Comparison of ENCODE assay signal across 21 cellular contexts in genomic region chr9:3971391-3972082, GRCh38.
DNase-seq lines count a peak whose midpoint lies in the region; ATAC-seq and TF ChIP-seq lines count a peak whose summit lies in the region.
"Had no signal": no experiment of that assay in that cellular context is flagged by ENCODE, and none has a peak within 500 bp of the region (broad histone marks: within the 10 kb centered on the region; RNA-seq: fewer than 3 reads in every experiment).

No MANE protein-coding gene starts in this region.

- WGBS in sigmoid colon, 2 donors, result 86 to 93% methylated on average over 7 of the region's 7 CpGs

- DNase-seq in NOMO-1 treated with DMSO at 0.1 percent for 48 hours (lab: John Stamatoyannopoulos, UW; ENCODE audit: unreplicated experiment) (peak; percentile 35), NOMO-1 treated with dmso at 0.1 percent for 144 hours (lab: John Stamatoyannopoulos, UW; ENCODE audit: unreplicated experiment) (no peak), M059J (ENCODE audit: low read depth) (peak; percentile 90), RPMI7951 (ENCODE audit: low read depth) (peak; percentile 17), foreskin keratinocyte (peak; percentile 26 to 41), NCI-H2081 treated with DMSO at 0.1 percent for 48 hours (lab: John Stamatoyannopoulos, UW) (no peak), HEK293T (ENCODE audit: extremely low spot score) (no peak), sigmoid colon (no peak)
- DNase-seq: CD8-positive, alpha-beta memory T cell; DND-41; GDM1; HCEC 1CT; KBM-7; NCI-H1105 treated with DMSO at 0.1 percent for 48 hours; NCI-H1694 treated with DMSO at 0.1 percent for 48 hours; Peyer's patch; Right ventricle myocardium superior had no signal

- peak; percentile 42 for ATAC-seq in foreskin keratinocyte
- ATAC-seq: GM12878 had no signal

- H3K27ac ChIP-seq in foreskin keratinocyte, result no peak overlapping the region
- no peak overlapping the region for H3K27ac ChIP-seq in sigmoid colon
- H3K27ac ChIP-seq: 22Rv1, BLaER1, HL-60, Peyer's patch had no signal

- no peak for TF ChIP-seq POLR2A in sigmoid colon (IDR thresholded peaks at IDR 0.05)

- CTCF ChIA-PET in HEK293T (lab: Yijun Ruan, JAX), result no interaction called here

- POLR2A ChIA-PET in HEK293T (lab: Yijun Ruan, JAX), result no interaction called here

- H3K36me3 ChIP-seq in sigmoid colon, result no peaks in the 10 kb centered on the region
- H3K36me3 ChIP-seq: BLaER1, Peyer's patch had no signal

- intact Hi-C loops in sigmoid colon (cut with DNase I), result no loop called here

- no peak for TF ChIP-seq CTCF in foreskin keratinocyte (conservative IDR thresholded peaks at IDR 0.05)
- TF ChIP-seq CTCF in sigmoid colon (IDR thresholded peaks at IDR 0.05), result no peak

- H3K27me3 ChIP-seq in foreskin keratinocyte, result no peaks in the 10 kb centered on the region
- no peaks in the 10 kb centered on the region for H3K27me3 ChIP-seq in sigmoid colon
- H3K27me3 ChIP-seq: BLaER1, Peyer's patch had no signal

- TF ChIP-seq EP300 in sigmoid colon (IDR thresholded peaks at IDR 0.05), result no peak

- H3K4me3 ChIP-seq in sigmoid colon, result no peak overlapping the region
- H3K4me3 ChIP-seq: BLaER1, GM12878, Peyer's patch had no signal

- H3K4me1 ChIP-seq in foreskin keratinocyte (no peaks in the 10 kb centered on the region), sigmoid colon (no peaks in the 10 kb centered on the region)
- H3K4me1 ChIP-seq: BLaER1, Peyer's patch had no signal

- no peaks in the 10 kb centered on the region for H3K9me3 ChIP-seq in sigmoid colon
- H3K9me3 ChIP-seq: BLaER1, Peyer's patch had no signal

TF ChIP-seq in HEK293T, 16 proteins besides CTCF, POLR2A, EP300 and RAD21:
- TF ChIP-seq SP1 (IDR thresholded peaks at IDR 0.05) (no peak), L3MBTL2 (conservative IDR thresholded peaks at IDR 0.05) (no peak), HDGF (IDR thresholded peaks at IDR 0.05; ENCODE audit: borderline replicate concordance) (no peak), ZNF384 (IDR thresholded peaks at IDR 0.05) (no peak), FOXK2 (IDR thresholded peaks at IDR 0.05) (no peak), FOXM1 (IDR thresholded peaks at IDR 0.05; ENCODE audit: borderline replicate concordance) (no peak), BHLHE40 (IDR thresholded peaks at IDR 0.05; ENCODE audit: borderline replicate concordance) (no peak), NFRKB (IDR thresholded peaks at IDR 0.05) (no peak), TARDBP (IDR thresholded peaks at IDR 0.05) (no peak), CTBP1 (IDR thresholded peaks at IDR 0.05; ENCODE audit: borderline replicate concordance) (no peak), SUZ12 (IDR thresholded peaks at IDR 0.05) (no peak)
TF ChIP-seq in HEK293T: peak in this region for 0.

Comparison
In these comparisons a context has a peak if more than half of its experiments do, and no peak if none do; other contexts are left out.
1. DNase-seq: peak in NOMO-1 treated with DMSO at 0.1 percent for 48 hours (single experiment), M059J (single experiment), RPMI7951 (single experiment) and foreskin keratinocyte (2 of 2); none in NOMO-1 treated with dmso at 0.1 percent for 144 hours (single experiment), NCI-H2081 treated with DMSO at 0.1 percent for 48 hours (single experiment), HEK293T (single experiment) and sigmoid colon (single experiment).